9 cellular contexts compared by ENCODE assay signal in the genomic region with DNA sequence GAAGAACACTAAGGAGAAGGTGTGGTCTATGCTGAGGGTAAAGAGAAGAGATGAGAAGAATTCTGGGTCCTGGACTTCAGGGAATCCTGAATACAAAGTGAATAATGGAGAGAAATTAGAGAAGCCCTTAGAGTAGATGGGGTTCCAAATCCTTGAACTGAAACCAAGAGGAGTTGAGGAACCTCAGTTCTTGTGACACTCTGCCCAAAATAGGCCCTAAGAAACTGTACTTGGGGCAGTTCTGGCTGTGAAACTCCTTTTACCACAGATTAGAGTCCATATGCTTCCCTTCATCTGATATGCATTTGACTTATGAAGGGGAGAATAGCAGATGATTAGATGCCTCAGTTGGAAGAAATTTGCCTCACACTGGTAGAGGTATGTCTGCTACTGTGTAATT. TPM values are rescaled to one million over a fixed set of nuclear protein-coding genes. Genes with fewer than 3 reads are reported as not detected.
DNase-seq lines count a peak whose midpoint lies in the region; ATAC-seq and TF ChIP-seq lines count a peak whose summit lies in the region.
"Had no signal": no experiment of that assay in that cellular context is flagged by ENCODE, and none has a peak within 500 bp of the region (broad histone marks: within the 10 kb centered on the region; RNA-seq: fewer than 3 reads in every experiment).

No MANE protein-coding gene starts in this region.

- H3K9me3 ChIP-seq in esophagus muscularis mucosa (no peaks in the 10 kb centered on the region), spleen (no peaks in the 10 kb centered on the region), SJCRH30 (replicated peaks) (no peaks in the 10 kb centered on the region)

- H3K27me3 ChIP-seq in esophagus muscularis mucosa (no peaks in the 10 kb centered on the region), spleen (replicated peaks in 1 of 7) (no peaks in the 10 kb centered on the region), SJCRH30 (no peaks in the 10 kb centered on the region)

- H3K27me3 Mint-ChIP-seq in CD14-positive monocyte (ENCODE audit: low read depth in 3 of 3) = no peaks in the 10 kb centered on the region

- H3K4me1 ChIP-seq in esophagus muscularis mucosa (peaks cover 57 to 98% (median 90%) of the 10 kb centered on the region in 4 donors), spleen (peaks cover 26 to 97% (median 53%) of the 10 kb centered on the region in 6 donors), SJCRH30 (peaks cover 10% of the 10 kb centered on the region)

- H3K9me3 Mint-ChIP-seq in CD14-positive monocyte = no peaks in the 10 kb centered on the region

- no peak for TF ChIP-seq EP300 in esophagus muscularis mucosa (IDR thresholded peaks at IDR 0.05)

- peaks cover 74% of the 10 kb centered on the region for H3K4me1 Mint-ChIP-seq in CD14-positive monocyte

- no peak overlapping the region for H3K4me3 ChIP-seq in esophagus muscularis mucosa
- H3K4me3 ChIP-seq in spleen = no peak overlapping the region
- no peak overlapping the region for H3K4me3 ChIP-seq in SJCRH30

- TF ChIP-seq CTCF in CD14-positive monocyte (IDR thresholded peaks at IDR 0.05) (no peak), esophagus muscularis mucosa (IDR thresholded peaks at IDR 0.05) (no peak), spleen (IDR thresholded peaks at IDR 0.05 in 8 of 11, conservative IDR thresholded peaks at IDR 0.05 in 3 of 11) (no peak)

- ATAC-seq in GM19463 (IDR thresholded peaks at IDR 0.05; ENCODE audit: unreplicated experiment) (peak; percentile 44), HG03432 (IDR thresholded peaks at IDR 0.05; ENCODE audit: unreplicated experiment) (peak; percentile 59)

- intact Hi-C loops in CD14-positive monocyte (cut with micrococcal nuclease) (no loop called here), esophagus muscularis mucosa (cut with DNase I) (no loop called here), spleen (cut with DNase I; ENCODE audit: low total_unique reads) (no loop called here)

- H3K4me3 Mint-ChIP-seq in CD14-positive monocyte = peak overlapping the region in 1 of 2 donors; percentile 6

- no peaks in the 10 kb centered on the region for H3K36me3 ChIP-seq in esophagus muscularis mucosa
- peaks cover 0 to under 1% (median 0%) of the 10 kb centered on the region in 6 donors for H3K36me3 ChIP-seq in spleen
- H3K36me3 ChIP-seq in SJCRH30 = no peaks in the 10 kb centered on the region

- H3K36me3 Mint-ChIP-seq in CD14-positive monocyte = peaks cover under 1 to 3% of the 10 kb centered on the region in 2 donors

- H3K27ac Mint-ChIP-seq in CD14-positive monocyte = peak overlapping the region in 6 of 7 donors; percentile 15 to 83 (median 52)

- H3K27ac ChIP-seq in esophagus muscularis mucosa (replicated peaks in 1 of 4) (peak overlapping the region; percentile 79 to 87 (median 84)), spleen (peak overlapping the region in 4 of 8 donors; percentile 58 to 75 (median 64)), SJCRH30 (no peak overlapping the region)

- TF ChIP-seq POLR2A in esophagus muscularis mucosa (IDR thresholded peaks at IDR 0.05; ENCODE audit: low read depth) (no peak), spleen (IDR thresholded peaks at IDR 0.05) (no peak)

- DNase-seq in CD14-positive monocyte (ENCODE audit: low spot score) (no peak), esophagus muscularis mucosa (ENCODE audit: extremely low spot score) (no peak), spleen (no peak), SJCRH30 (no peak), H4 (ENCODE audit: low spot score) (no peak), HuH-7.5 (ENCODE audit: low spot score) (no peak)
- DNase-seq: DMS 273 treated with DMSO at 0.1 percent for 48 hours had no signal

RNA-seq across cellular contexts. Expression of a gene that starts 19.0 kb away (rescaled TPM):
- polyA plus RNA-seq in CD14-positive monocyte = 100 to 1,000 TPM in 1 of 2 donors, 10 to 100 TPM in 1; 89.0 to 104 TPM
- total RNA-seq in esophagus muscularis mucosa = 100 to 1,000 TPM; 213 to 356 (median 265) TPM
- 10 to 100 TPM; 52.6 to 79.7 (median 66.4) TPM for total RNA-seq in spleen
- polyA plus RNA-seq in spleen = 10 to 100 TPM; 28.5 to 34.9 (median 32.9) TPM
- 20.6 and 20.8 TPM in 2 replicates for total RNA-seq in SJCRH30 (2014; rRNA removed; shearing (Covaris generic))
- 36.4 and 59.0 TPM in 2 replicates for total RNA-seq in H4 (2014; rRNA removed; shearing (Covaris generic))
